In the genomic region with DNA sequence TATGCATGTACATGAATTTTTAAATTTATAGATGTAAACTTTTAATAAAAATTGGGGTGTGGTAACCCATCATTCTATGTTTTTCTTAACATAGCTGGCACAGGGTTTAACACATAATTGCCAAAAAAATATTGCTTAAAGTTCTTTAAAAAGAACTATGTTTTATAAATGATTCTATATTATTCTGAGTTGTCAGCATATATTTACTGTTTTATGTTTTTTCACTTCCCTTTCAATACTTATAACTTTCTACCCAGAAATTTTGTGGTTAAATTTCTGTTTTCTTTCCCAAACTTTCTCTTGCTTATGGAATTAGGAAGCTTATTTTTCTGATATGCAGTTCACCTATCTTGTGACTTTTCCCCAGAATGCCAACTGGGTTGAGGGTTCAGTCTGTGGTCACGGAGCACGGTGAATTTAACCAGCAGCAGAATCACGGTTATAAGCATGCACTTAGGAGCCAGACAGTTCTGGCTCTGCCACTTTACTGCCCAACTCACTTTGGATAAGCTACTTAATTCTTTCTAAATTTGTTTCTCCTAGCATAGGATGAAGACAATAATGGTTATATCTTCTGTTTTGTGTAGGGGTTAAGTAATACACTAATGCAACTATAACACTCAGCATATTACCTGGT, we compare ENCODE assay signal across 18 cellular contexts. TPM values are rescaled to one million over a fixed set of nuclear protein-coding genes. Genes with fewer than 3 reads are reported as not detected.
"Had no signal": no experiment of that assay in that cellular context is flagged by ENCODE, and none has a peak within 500 bp of the region (broad histone marks: within the 10 kb centered on the region; RNA-seq: fewer than 3 reads in every experiment).

No MANE protein-coding gene starts in this region.

RNA-seq across cellular contexts. Expression of a gene that starts 6.2 kb away (rescaled TPM):
- total RNA-seq: activated naive CD4-positive, alpha-beta T cell treated with anti-CD3 and anti-CD28 coated beads, Interleukin-2, amount 50 U/mL, for 72 hours; activated T-cell treated with anti-CD3 and anti-CD28 coated beads, Interleukin-2, amount 50 U/mL, for 72 hours; T-helper 1 cell treated with Interleukin-12 subunit alpha and Interleukin-12 subunit beta and Interleukin-4 antibody, amounts not matched to agents 30 ng/mL and 1 ng/mL, for 36 hours had no signal

RNA-seq across cellular contexts. Expression of a gene that starts 9.0 kb away (rescaled TPM):
- total RNA-seq: activated naive CD4-positive, alpha-beta T cell treated with anti-CD3 and anti-CD28 coated beads, Interleukin-2, amount 50 U/mL, for 72 hours; activated T-cell treated with anti-CD3 and anti-CD28 coated beads, Interleukin-2, amount 50 U/mL, for 72 hours; body of pancreas; cardiac muscle cell; heart left ventricle; left lung; lung microvascular endothelial cell; mesenteric fat pad; mucosa of gallbladder; osteoblast; posterior vena cava; right lobe of liver; T-helper 1 cell treated with Interleukin-12 subunit alpha and Interleukin-12 subunit beta and Interleukin-4 antibody, amounts not matched to agents 30 ng/mL and 1 ng/mL, for 36 hours; thyroid gland; upper lobe of left lung had no signal
- polyA plus RNA-seq: cardiac muscle cell, esophagus, heart left ventricle, immature natural killer cell, small intestine had no signal

RNA-seq across cellular contexts. Expression of a gene that starts 24.8 kb away (rescaled TPM):
- total RNA-seq: T-helper 1 cell treated with Interleukin-12 subunit alpha and Interleukin-12 subunit beta and Interleukin-4 antibody, amounts not matched to agents 30 ng/mL and 1 ng/mL, for 36 hours had no signal
- polyA plus RNA-seq: immature natural killer cell had no signal
